ENCODE assay signal across 13 cellular contexts in the genomic region with DNA sequence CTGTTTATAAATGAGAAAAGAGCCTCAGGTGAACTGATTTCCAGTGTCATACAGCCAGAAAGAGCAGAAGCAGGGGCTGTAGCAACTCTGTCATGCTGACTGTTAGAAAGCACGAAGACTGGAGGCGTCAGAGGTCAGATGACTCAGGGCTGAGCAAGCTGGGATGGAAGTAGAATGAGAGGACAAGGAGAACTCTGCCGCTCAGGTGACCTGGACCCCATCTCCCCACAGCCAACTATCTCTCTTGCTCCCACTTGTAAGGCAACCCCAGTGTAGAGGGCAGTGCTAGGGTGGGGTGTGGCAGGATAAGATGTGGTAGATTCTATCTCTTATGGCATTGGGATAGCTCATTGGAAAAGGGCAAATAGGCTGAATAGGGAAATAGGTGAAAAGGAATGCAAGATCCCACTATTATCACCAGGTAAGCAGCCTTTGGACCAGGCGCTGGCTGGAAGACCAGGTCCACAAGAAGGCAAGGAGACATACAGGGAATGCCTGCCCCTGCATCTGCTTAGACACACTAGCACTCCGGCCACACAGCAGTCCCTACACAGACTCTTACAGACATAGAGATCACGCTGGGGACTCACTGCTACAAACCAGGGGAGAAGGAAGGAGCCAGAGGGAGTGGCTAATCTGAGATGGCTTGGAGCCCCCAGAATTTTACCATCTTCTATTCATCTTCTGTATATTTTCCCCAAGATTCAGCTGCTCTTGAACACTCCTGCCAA. TPM values are rescaled to one million over a fixed set of nuclear protein-coding genes. Genes with fewer than 3 reads are reported as not detected.
DNase-seq lines count a peak whose midpoint lies in the region; ATAC-seq and TF ChIP-seq lines count a peak whose summit lies in the region.
"Had no signal": no experiment of that assay in that cellular context is flagged by ENCODE, and none has a peak within 500 bp of the region (broad histone marks: within the 10 kb centered on the region; RNA-seq: fewer than 3 reads in every experiment).

No MANE protein-coding gene starts in this region.

- ATAC-seq in RWPE2 (ENCODE audit: low read depth) (peak; percentile 99), GM21723 (IDR thresholded peaks at IDR 0.05; ENCODE audit: unreplicated experiment) (no peak), GM21528 (IDR thresholded peaks at IDR 0.05; ENCODE audit: low FRiP score, unreplicated experiment) (no peak)
- ATAC-seq: left ventricle myocardium superior had no signal

- intact Hi-C loops in ascending aorta (cut with DNase I) = no loop called here

- DNase-seq in GM04504 (ENCODE audit: low read depth) = peak; percentile 44
- DNase-seq in RWPE2 (ENCODE audit: low spot score) = peak; percentile 81
- DNase-seq in epithelial cell of esophagus (ENCODE audit: low read depth) = peak; percentile 84
- peak; percentile 85 for DNase-seq in renal cortical epithelial cell (ENCODE audit: low read depth)
- DNase-seq in NCI-H2227 (lab: John Stamatoyannopoulos, UW; ENCODE audit: unreplicated experiment) = no peak
- no peak for DNase-seq in ascending aorta (ENCODE audit: low spot score in 2 of 2)
- DNase-seq: esophagus squamous epithelium, left ventricle myocardium superior, NCI-H1092 treated with DMSO at 0.1 percent for 48 hours had no signal

- TF ChIP-seq CTCF in RWPE2 (IDR thresholded peaks at IDR 0.05; ENCODE audit: poor library complexity, severe bottlenecking) = no peak
- no peak for TF ChIP-seq CTCF in epithelial cell of esophagus (IDR thresholded peaks at IDR 0.05; ENCODE audit: insufficient read depth, low read depth, low read length, missing control alignments)
- TF ChIP-seq CTCF in ascending aorta (IDR thresholded peaks at IDR 0.05) = no peak

- H3K4me1 ChIP-seq in RWPE2 (ENCODE audit: insufficient read depth, poor library complexity, severe bottlenecking) (peaks cover 11% of the 10 kb centered on the region), ascending aorta (peaks cover 0 to 3% of the 10 kb centered on the region in 2 donors)
- H3K4me1 ChIP-seq: esophagus squamous epithelium had no signal

- no peaks in the 10 kb centered on the region for H3K36me3 ChIP-seq in RWPE2 (ENCODE audit: low read depth)
- H3K36me3 ChIP-seq in ascending aorta = no peaks in the 10 kb centered on the region
- H3K36me3 ChIP-seq: esophagus squamous epithelium had no signal

- no peaks in the 10 kb centered on the region for H3K27me3 ChIP-seq in RWPE2 (ENCODE audit: insufficient read depth, poor library complexity, severe bottlenecking)
- H3K27me3 ChIP-seq in ascending aorta = no peaks in the 10 kb centered on the region
- H3K27me3 ChIP-seq: esophagus squamous epithelium had no signal

- H3K4me3 ChIP-seq in RWPE2 (ENCODE audit: severe bottlenecking) (no peak overlapping the region), epithelial cell of esophagus (ENCODE audit: low read length) (no peak overlapping the region), ascending aorta (no peak overlapping the region)
- H3K4me3 ChIP-seq: esophagus squamous epithelium had no signal

- peak overlapping the region; percentile 1 for H3K27ac ChIP-seq in RWPE2 (ENCODE audit: poor library complexity, severe bottlenecking)
- H3K27ac ChIP-seq in ascending aorta = no peak overlapping the region
- H3K27ac ChIP-seq: esophagus squamous epithelium, HL-60 had no signal

- no peaks in the 10 kb centered on the region for H3K9me3 ChIP-seq in RWPE2 (ENCODE audit: severe bottlenecking)
- no peaks in the 10 kb centered on the region for H3K9me3 ChIP-seq in ascending aorta
- H3K9me3 ChIP-seq: esophagus squamous epithelium had no signal

RNA-seq across cellular contexts. Expression of gene LOX, which starts 21.2 kb away (rescaled TPM):
- total RNA-seq in renal cortical epithelial cell (38.7 and 166 TPM in 2 replicates), ascending aorta (48.1 TPM)
- total RNA-seq: T-helper 1 cell treated with Interleukin-12 subunit alpha and Interleukin-12 subunit beta and Interleukin-4 antibody, amounts not matched to agents 30 ng/mL and 1 ng/mL, for 36 hours had no signal

RNA-seq across cellular contexts. Expression of gene ZNF474, which starts 30.1 kb away (rescaled TPM):
- total RNA-seq in renal cortical epithelial cell (0.17 and 0.50 TPM in 2 replicates), ascending aorta (not detected)
- total RNA-seq: left ventricle myocardium superior had no signal

Comparison
In these comparisons a context has a peak if more than half of its experiments do, and no peak if none do; other contexts are left out.
1. DNase-seq: peak in GM04504 (single experiment), RWPE2 (single experiment), epithelial cell of esophagus (single experiment) and renal cortical epithelial cell (single experiment); none in NCI-H2227 (single experiment) and ascending aorta (0 of 2).